ENCODE assay signal across 1 cellular context in the genomic region with DNA sequence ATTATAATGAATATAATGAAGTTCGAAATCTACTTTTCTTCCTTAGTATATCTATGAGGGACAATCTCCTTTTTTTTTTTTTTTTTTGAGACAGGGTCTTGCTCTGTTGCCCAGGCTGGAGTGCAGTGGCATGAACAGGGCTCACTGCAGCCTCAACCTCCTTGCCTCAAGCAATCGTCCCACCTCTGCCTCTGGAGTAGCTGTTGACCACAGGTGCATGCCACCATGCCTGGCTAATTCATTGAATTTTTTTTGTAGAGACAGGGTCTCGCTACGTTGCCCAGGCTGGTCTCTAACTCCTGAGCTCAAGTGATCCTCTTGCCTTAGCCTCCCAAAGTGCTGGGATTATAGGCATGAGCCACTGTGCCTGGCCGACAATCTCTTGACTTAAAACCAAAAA.
TF ChIP-seq lines count a peak whose summit lies in the region.

No MANE protein-coding gene starts in this region.

TF ChIP-seq in HepG2, 621 proteins besides CTCF, POLR2A, EP300 and RAD21:
- TF ChIP-seq RBM22 (optimal IDR thresholded peaks at IDR 0.05; ENCODE audit: low read length) (peak; percentile 2), ZNF121 (CRISPR knock-in tag; IDR thresholded peaks at IDR 0.05) (0 out of 2 replicates have a peak, but pooled peaks have one; percentile 40)
